Comparison of ENCODE assay signal across 1 cellular context in the genomic region with DNA sequence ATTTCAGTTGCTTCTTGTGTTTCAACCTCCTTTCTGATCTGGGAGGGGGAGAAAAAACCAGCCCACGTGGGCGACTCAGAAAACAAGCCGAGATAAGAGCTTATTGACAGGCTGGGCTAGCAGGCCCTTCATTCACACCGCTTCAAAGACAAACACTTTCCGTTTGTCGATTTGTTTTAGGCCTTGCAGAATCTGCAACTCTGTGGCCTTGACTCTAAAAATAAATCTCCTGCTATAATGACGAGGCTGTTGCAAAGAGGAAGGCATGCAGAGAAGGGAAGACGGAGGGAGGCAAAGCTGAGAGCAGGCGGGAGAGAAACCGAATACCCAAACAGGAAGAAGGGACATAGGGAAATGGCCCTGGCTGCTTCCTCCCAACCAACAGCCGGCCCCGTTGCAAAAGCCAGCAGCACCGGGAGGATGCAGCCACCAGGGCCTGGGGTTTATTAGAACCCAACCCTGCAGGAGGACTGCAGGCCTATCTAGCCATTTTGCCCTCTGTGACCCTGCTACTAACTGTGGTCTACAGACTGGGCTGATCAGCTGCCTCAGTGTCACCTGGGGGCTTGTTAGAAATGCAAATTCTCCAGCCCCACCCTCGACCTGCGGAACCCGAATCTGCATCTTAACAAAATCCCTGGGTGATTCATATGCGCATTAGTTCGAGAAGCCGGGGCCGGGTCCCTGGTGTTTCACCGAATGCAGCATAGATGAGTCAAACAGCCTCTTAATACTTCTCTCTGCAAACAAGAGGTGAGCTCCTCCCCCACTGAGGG.
TF ChIP-seq lines count a peak whose summit lies in the region.

No MANE protein-coding gene starts in this region.

TF ChIP-seq in K562, 482 proteins besides CTCF, POLR2A, EP300 and RAD21 (continued from another document and continues in another):
- no peak for TF ChIP-seq CHD7 (IDR thresholded peaks at IDR 0.05; ENCODE audit: low read depth, low read length)
- TF ChIP-seq ZZZ3 (IDR thresholded peaks at IDR 0.05) = no peak
- TF ChIP-seq ZNF174 (CRISPR knock-in tag; IDR thresholded peaks at IDR 0.05) = no peak
- no peak for TF ChIP-seq MTF1 (CRISPR knock-in tag; IDR thresholded peaks at IDR 0.05; ENCODE audit: borderline replicate concordance)
- TF ChIP-seq, protein P1, sequence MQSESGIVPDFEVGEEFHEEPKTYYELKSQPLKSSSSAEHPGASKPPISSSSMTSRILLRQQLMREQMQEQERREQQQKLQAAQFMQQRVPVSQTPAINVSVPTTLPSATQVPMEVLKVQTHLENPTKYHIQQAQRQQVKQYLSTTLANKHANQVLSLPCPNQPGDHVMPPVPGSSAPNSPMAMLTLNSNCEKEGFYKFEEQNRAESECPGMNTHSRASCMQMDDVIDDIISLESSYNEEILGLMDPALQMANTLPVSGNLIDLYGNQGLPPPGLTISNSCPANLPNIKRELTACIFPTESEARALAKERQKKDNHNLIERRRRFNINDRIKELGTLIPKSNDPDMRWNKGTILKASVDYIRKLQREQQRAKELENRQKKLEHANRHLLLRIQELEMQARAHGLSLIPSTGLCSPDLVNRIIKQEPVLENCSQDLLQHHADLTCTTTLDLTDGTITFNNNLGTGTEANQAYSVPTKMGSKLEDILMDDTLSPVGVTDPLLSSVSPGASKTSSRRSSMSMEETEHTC (IDR thresholded peaks at IDR 0.05) = no peak
- no peak for TF ChIP-seq FOXO4 (CRISPR knock-in tag; IDR thresholded peaks at IDR 0.05)
- TF ChIP-seq, protein P2, sequence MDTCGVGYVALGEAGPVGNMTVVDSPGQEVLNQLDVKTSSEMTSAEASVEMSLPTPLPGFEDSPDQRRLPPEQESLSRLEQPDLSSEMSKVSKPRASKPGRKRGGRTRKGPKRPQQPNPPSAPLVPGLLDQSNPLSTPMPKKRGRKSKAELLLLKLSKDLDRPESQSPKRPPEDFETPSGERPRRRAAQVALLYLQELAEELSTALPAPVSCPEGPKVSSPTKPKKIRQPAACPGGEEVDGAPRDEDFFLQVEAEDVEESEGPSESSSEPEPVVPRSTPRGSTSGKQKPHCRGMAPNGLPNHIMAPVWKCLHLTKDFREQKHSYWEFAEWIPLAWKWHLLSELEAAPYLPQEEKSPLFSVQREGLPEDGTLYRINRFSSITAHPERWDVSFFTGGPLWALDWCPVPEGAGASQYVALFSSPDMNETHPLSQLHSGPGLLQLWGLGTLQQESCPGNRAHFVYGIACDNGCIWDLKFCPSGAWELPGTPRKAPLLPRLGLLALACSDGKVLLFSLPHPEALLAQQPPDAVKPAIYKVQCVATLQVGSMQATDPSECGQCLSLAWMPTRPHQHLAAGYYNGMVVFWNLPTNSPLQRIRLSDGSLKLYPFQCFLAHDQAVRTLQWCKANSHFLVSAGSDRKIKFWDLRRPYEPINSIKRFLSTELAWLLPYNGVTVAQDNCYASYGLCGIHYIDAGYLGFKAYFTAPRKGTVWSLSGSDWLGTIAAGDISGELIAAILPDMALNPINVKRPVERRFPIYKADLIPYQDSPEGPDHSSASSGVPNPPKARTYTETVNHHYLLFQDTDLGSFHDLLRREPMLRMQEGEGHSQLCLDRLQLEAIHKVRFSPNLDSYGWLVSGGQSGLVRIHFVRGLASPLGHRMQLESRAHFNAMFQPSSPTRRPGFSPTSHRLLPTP (IDR thresholded peaks at IDR 0.05; ENCODE audit: borderline replicate concordance, extremely low read depth, insufficient read length) = no peak
- no peak for TF ChIP-seq TBL1XR1 (IDR thresholded peaks at IDR 0.05; ENCODE audit: low read length in 2 of 2)
- no peak for TF ChIP-seq SLC30A9 (CRISPR knock-in tag; IDR thresholded peaks at IDR 0.05)
- TF ChIP-seq TEAD2 (tag; IDR thresholded peaks at IDR 0.05) = no peak
- peak; percentile 61 for TF ChIP-seq MYC (IDR thresholded peaks at IDR 0.05; ENCODE audit: low read depth, low read length)
- TF ChIP-seq MYC (CRISPR knock-in tag; IDR thresholded peaks at IDR 0.05; ENCODE audit: borderline replicate concordance, low read depth) = no peak
- no peak for TF ChIP-seq SPI1 (IDR thresholded peaks at IDR 0.05; ENCODE audit: borderline replicate concordance, low read depth, low read length)
- no peak for TF ChIP-seq ZNF717 (CRISPR knock-in tag; IDR thresholded peaks at IDR 0.05)
- no peak for TF ChIP-seq MECOM (CRISPR knock-in tag; IDR thresholded peaks at IDR 0.05)
- no peak for TF ChIP-seq ZNF780A (CRISPR knock-in tag; IDR thresholded peaks at IDR 0.05)
- TF ChIP-seq CCAR2 (IDR thresholded peaks at IDR 0.05; ENCODE audit: low read depth, low read length) = no peak
- no peak for TF ChIP-seq ILF3 (IDR thresholded peaks at IDR 0.05; ENCODE audit: borderline replicate concordance)
- peak; percentile 57 for TF ChIP-seq USF1 (CRISPR knock-in tag; IDR thresholded peaks at IDR 0.05)
- TF ChIP-seq, protein P3, sequence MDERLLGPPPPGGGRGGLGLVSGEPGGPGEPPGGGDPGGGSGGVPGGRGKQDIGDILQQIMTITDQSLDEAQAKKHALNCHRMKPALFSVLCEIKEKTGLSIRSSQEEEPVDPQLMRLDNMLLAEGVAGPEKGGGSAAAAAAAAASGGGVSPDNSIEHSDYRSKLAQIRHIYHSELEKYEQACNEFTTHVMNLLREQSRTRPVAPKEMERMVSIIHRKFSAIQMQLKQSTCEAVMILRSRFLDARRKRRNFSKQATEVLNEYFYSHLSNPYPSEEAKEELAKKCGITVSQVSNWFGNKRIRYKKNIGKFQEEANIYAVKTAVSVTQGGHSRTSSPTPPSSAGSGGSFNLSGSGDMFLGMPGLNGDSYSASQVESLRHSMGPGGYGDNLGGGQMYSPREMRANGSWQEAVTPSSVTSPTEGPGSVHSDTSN (CRISPR knock-in tag; IDR thresholded peaks at IDR 0.05; ENCODE audit: low read depth) = no peak
- TF ChIP-seq, protein P3 (tag; conservative IDR thresholded peaks at IDR 0.05; ENCODE audit: low read depth) = peak; percentile 55; the same call in 1 of the 2 replicates
- TF ChIP-seq PKNOX1 (IDR thresholded peaks at IDR 0.05) = peak; percentile 81
- no peak for TF ChIP-seq ZNF57 (CRISPR knock-in tag; IDR thresholded peaks at IDR 0.05)
- TF ChIP-seq NFIX (CRISPR knock-in tag; IDR thresholded peaks at IDR 0.05; ENCODE audit: low read depth) = no peak
- TF ChIP-seq OTX1 (CRISPR knock-in tag; IDR thresholded peaks at IDR 0.05) = no peak
- TF ChIP-seq ZNF224 (CRISPR knock-in tag; IDR thresholded peaks at IDR 0.05) = no peak
